8 cellular contexts compared by ENCODE assay signal in the genomic region with DNA sequence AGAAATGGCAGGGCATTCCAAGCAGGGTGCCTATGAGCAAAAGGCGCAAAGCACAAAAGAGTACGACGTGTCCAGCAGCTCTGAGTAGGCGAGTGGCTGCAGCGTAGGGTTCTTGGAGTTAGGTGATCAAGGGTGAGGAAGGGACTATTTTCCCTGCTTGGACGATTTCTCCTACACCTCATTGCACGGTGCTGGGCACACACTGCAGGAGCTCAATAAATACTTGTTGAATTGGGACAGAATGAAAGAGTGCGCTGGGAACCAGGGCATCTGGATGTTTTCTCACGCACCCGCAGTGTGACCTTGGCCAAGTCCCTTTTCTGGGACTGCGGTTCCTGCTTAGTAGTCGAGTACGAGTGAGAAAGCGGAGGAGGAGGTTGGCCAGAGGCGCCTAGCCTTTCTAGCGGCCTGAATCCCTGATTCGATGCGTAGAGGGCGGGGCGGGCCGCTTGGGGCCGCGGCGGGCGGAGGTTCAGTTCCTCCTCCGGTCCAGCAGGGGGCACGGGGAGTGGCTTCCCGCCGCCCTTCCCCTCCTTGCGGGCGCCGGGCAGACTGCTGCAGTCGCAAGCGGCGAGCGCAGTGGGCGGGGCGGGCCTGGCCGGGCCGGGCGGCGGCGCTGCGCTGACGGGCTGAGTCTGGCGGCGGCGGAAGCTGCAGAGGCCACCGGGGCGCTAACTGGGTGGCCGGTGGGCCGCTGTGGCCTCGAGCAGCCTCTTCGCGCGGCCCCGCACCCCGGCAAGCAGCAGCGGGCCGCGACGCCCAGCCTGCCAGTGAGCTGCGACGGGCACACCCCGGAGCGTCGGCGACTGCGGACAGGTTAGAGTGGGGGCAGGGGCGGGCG. TPM values are rescaled to one million over a fixed set of nuclear protein-coding genes. Genes with fewer than 3 reads are reported as not detected.
DNase-seq lines count a peak whose midpoint lies in the region; ATAC-seq and TF ChIP-seq lines count a peak whose summit lies in the region.

A gene (plus strand): TSS at position 560 of the 841 bp plus-strand sequence. CDS start 333 bp downstream, outside the sequence.

- intact Hi-C loops in PC-3 (cut with micrococcal nuclease) = loop anchor here (1.0 kb wide), 1 partner anchor 10 kb away; no protein-coding TSS in a partner anchor

- H3K27me3 ChIP-seq in PC-3 (ENCODE audit: low read length) = no peaks in the 10 kb centered on the region
- H3K27me3 ChIP-seq in muscle layer of colon (ENCODE audit: control insufficient read depth in 1 of 2, insufficient read depth in 2 of 2, low read length in 2 of 2) = no peaks in the 10 kb centered on the region

- no peaks in the 10 kb centered on the region for H3K36me3 ChIP-seq in PC-3 (ENCODE audit: low read depth, low read length)
- H3K36me3 ChIP-seq in muscle layer of colon (ENCODE audit: insufficient read depth, low read length) = no peaks in the 10 kb centered on the region

- H3K27ac ChIP-seq in PC-3 (ENCODE audit: low read length) (peak within 1 kb of the TSS; percentile 60), muscle layer of colon (ENCODE audit: low read depth, low read length) (peak within 1 kb of the TSS; percentile 58)

- TF ChIP-seq CTCF in PC-3 (conservative IDR thresholded peaks at IDR 0.05; ENCODE audit: low read depth, low read length) = peak; percentile 57

- H3K4me3 ChIP-seq in Jurkat, Clone E6-1 (ENCODE audit: low read length) = peak within 1 kb of the TSS; percentile 73
- peak within 1 kb of the TSS; percentile 87 for H3K4me3 ChIP-seq in PC-3 (ENCODE audit: low read length)
- peak within 1 kb of the TSS; percentile 42 to 73 for H3K4me3 ChIP-seq in muscle layer of colon (ENCODE audit: low read depth in 1 of 2, low read length in 2 of 2)

- no peaks in the 10 kb centered on the region for H3K9me2 ChIP-seq in PC-3 (replicated peaks; ENCODE audit: low read length)

- POLR2A ChIA-PET in PC-3 (lab: Charles Lee; ENCODE audit: unreplicated experiment) = no interaction called here

- peak within 1 kb of the TSS; percentile 97 for H3K4me2 ChIP-seq in PC-3 (ENCODE audit: low read length)

- no peaks in the 10 kb centered on the region for H3K9me3 ChIP-seq in PC-3 (ENCODE audit: low read length)
- no peaks in the 10 kb centered on the region for H3K9me3 ChIP-seq in muscle layer of colon (ENCODE audit: low read length)

- peaks cover 48% of the 10 kb centered on the region for H3K79me2 ChIP-seq in PC-3 (ENCODE audit: low read length)

- CTCF ChIA-PET in PC-3 (lab: Charles Lee) = no interaction called here

- TF ChIP-seq POLR2A in erythroblast (IDR thresholded peaks at IDR 0.05; ENCODE audit: low read length) = peak; percentile 61

- H3K9ac ChIP-seq in PC-3 (ENCODE audit: low read length) (peak within 1 kb of the TSS; percentile 77), muscle layer of colon (ENCODE audit: low read length) (peak within 1 kb of the TSS; percentile 49)

- ATAC-seq in GM21619 (IDR thresholded peaks at IDR 0.05; ENCODE audit: unreplicated experiment) = peak; percentile 95
- ATAC-seq in PC-3 = peak; percentile 89

- no peaks in the 10 kb centered on the region for H3F3A ChIP-seq in PC-3 (ENCODE audit: low read length, unreplicated experiment)

- BruUV-seq in PC-3 (replicated peaks; lab: Mats Ljungman, UMichigan) = no TSS peak

- peak within 1 kb of the TSS; percentile 99 for H2AFZ ChIP-seq in PC-3 (ENCODE audit: low read length)

- H3K4me1 ChIP-seq in PC-3 (ENCODE audit: insufficient read depth, low read length) (peaks cover 18% of the 10 kb centered on the region), muscle layer of colon (ENCODE audit: insufficient read depth, low read length) (no peaks in the 10 kb centered on the region)

- H4K20me1 ChIP-seq in PC-3 (ENCODE audit: low read length) = peaks cover 11% of the 10 kb centered on the region

- DNase-seq in DMS79 (lab: John Stamatoyannopoulos, UW) (peak; percentile 60), PC-3 (peak; percentile 91), erythroblast (lab: John Stamatoyannopoulos, UW) (peak; percentile 90 to 92)
- peak; percentile 58 for DNase-seq in Jurkat, Clone E6-1 (ENCODE audit: low read depth, low spot score)
- DNase-seq in activated T-cell treated with anti-CD3 and anti-CD28 coated beads, Interleukin-2, amount 50 U/mL, for 1 hour = peak; percentile 85
- peak; percentile 65 to 70 for DNase-seq in stimulated activated CD8-positive, alpha-beta memory T cell treated with anti-CD3 and anti-CD28 coated beads, Interleukin-7, amount 100 ng/mL, for 1 hour (ENCODE audit: low read depth in 2 of 2)

RNA-seq across cellular contexts. Expression of the gene that starts here (rescaled TPM):
- 9.9 TPM for polyA plus RNA-seq in Jurkat, Clone E6-1 (2012; ENCODE audit: insufficient read depth, insufficient read length)
- total RNA-seq in PC-3 (2014; rRNA removed) = 25.9 and 26.0 TPM in 2 replicates

Comparison
In these comparisons a context has a peak if more than half of its experiments do, and no peak if none do; other contexts are left out.
1. Peak in every context shown above with its lines: DNase-seq, ATAC-seq, H3K4me3 ChIP-seq and H3K27ac ChIP-seq.